11 cellular contexts compared by ENCODE assay signal in genomic region chr21:43146663-43147062, GRCh38. TPM values are rescaled to one million over a fixed set of nuclear protein-coding genes. Genes with fewer than 3 reads are reported as not detected.
"Had no signal": no experiment of that assay in that cellular context is flagged by ENCODE, and none has a peak within 500 bp of the region (broad histone marks: within the 10 kb centered on the region; RNA-seq: fewer than 3 reads in every experiment).

No MANE protein-coding gene starts in this region.

RNA-seq across cellular contexts. Expression of gene CRYAA, which starts 22.1 kb away (rescaled TPM):
- total RNA-seq: OCI-LY7, PC-3, PC-9, Peyer's patch, Right ventricle myocardium inferior, Right ventricle myocardium superior, RPMI7951, SJCRH30, SJSA1, SK-MEL-5 had no signal
- polyA plus RNA-seq: SK-N-SH had no signal
